ENCODE assay signal across 28 cellular contexts in the genomic region with DNA sequence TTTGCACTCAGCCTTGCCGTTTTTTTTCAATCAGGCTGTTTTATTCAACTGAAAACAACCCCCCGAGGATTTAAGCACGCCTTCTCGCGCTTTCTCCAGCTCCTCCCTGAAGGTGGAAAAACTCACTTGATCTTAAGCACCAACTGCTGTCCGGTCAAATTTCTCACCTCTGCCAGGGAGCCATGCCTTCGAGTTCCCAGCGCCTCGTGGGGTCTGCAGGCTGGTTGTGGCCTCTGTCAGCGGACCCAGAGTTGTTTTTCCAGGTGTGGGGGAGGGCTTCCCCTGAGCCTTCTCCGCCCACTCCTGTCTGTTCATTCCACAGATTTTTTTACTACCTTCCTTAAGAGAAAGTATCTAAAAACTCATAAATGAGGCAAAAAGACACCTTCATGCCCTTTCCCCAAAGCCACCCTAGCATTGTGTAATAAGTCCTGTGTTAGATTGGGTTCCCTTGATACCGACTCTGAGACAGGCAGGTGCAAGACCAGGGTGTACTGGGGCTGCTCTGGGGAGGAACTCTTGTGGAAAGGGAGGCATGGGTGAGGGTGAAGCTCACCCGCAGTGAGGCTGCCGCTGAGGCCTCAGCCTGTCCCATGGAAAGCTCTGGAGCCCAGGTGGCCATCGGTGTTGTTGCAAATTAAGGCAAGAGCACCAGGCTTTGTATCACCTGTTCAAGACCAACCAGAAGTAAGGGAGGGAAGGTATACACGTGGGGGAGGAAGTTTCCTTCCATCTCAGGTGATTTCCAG.
"Had no signal": no experiment of that assay in that cellular context is flagged by ENCODE, and none has a peak within 500 bp of the region (broad histone marks: within the 10 kb centered on the region; RNA-seq: fewer than 3 reads in every experiment).

No MANE protein-coding gene starts in this region.

- DNase-seq: activated CD4-positive, alpha-beta T cell treated with anti-CD3 and anti-CD28 coated beads, Interleukin-2, amount 50 U/mL, for 1 hour; activated CD8-positive, alpha-beta memory T cell treated with anti-CD3 and anti-CD28 coated beads for 24 hours; activated CD8-positive, alpha-beta memory T cell treated with anti-CD3 and anti-CD28 coated beads, Interleukin-2, amount 50 U/mL, for 48 hours; activated effector memory CD4-positive, alpha-beta T cell treated with Interleukin-2 at 50 U/mL for 16 hours; activated naive CD4-positive, alpha-beta T cell treated with anti-CD3 and anti-CD28 coated beads, Interleukin-2, amount 10 ng/mL, durations not matched to agents 7 days and 5 days; activated naive CD8-positive, alpha-beta T cell treated with anti-CD3 and anti-CD28 coated beads, Interleukin-2, amount 50 U/mL, for 24 hours; activated T-cell treated with anti-CD3 and anti-CD28 coated beads, Interleukin-2, amount 50 U/mL, for 48 hours; aorta; brain microvascular endothelial cell; endodermal cell; hypothalamus; kidney; naive thymus-derived CD8-positive, alpha-beta T cell; posterior cingulate gyrus; stimulated activated CD4-positive, alpha-beta T cell treated with anti-CD3 and anti-CD28 coated beads, Interleukin-15, amount 100 ng/mL, for 24 hours; stimulated activated CD4-positive, alpha-beta T cell treated with anti-CD3 and anti-CD28 coated beads, Interleukin-4, amount 100 ng/mL, for 1 hour; stimulated activated naive CD8-positive, alpha-beta T cell treated with anti-CD3 and anti-CD28 coated beads, Interleukin-15, amount 100 ng/mL, for 72 hours; T1000 had no signal

- H3K4me1 ChIP-seq: colonic mucosa, foreskin keratinocyte had no signal

- H3K4me3 ChIP-seq: colonic mucosa, left lung, right atrium auricular region, suprapubic skin had no signal

- H3K36me3 ChIP-seq: brain microvascular endothelial cell, colonic mucosa, left lung, neutrophil, right atrium auricular region, suprapubic skin had no signal

- H3K9me3 ChIP-seq: colonic mucosa, left lung, neutrophil, right atrium auricular region, suprapubic skin had no signal

- H3K27ac ChIP-seq: brain microvascular endothelial cell, colonic mucosa, epithelial cell of prostate, foreskin keratinocyte, left lung, neutrophil, suprapubic skin had no signal

- H3K27me3 ChIP-seq: brain microvascular endothelial cell, colonic mucosa, left lung, right atrium auricular region had no signal

- FAIRE-seq: kidney, small intestine had no signal

- ATAC-seq: activated CD4-positive, CD25-positive, alpha-beta regulatory T cell treated with anti-CD3 and anti-CD28 coated beads, Interleukin-2, amount 50 U/mL, for 24 hours; activated naive CD8-positive, alpha-beta T cell treated with anti-CD3 and anti-CD28 coated beads, Interleukin-2, amount 50 U/mL, for 24 hours; foreskin keratinocyte; left lung; naive thymus-derived CD8-positive, alpha-beta T cell; SK-N-SH treated with all-trans-retinoic acid at 6 μM for 48 hours; stimulated activated naive CD8-positive, alpha-beta T cell treated with anti-CD3 and anti-CD28 coated beads, Interleukin-15, amount 100 ng/mL, for 72 hours had no signal
